9 cellular contexts compared by ENCODE assay signal in genomic region chr12:65825323-65825572, GRCh38. TPM values are rescaled to one million over a fixed set of nuclear protein-coding genes. Genes with fewer than 3 reads are reported as not detected.
DNase-seq lines count a peak whose midpoint lies in the region; ATAC-seq and TF ChIP-seq lines count a peak whose summit lies in the region.
"Had no signal": no experiment of that assay in that cellular context is flagged by ENCODE, and none has a peak within 500 bp of the region (broad histone marks: within the 10 kb centered on the region; RNA-seq: fewer than 3 reads in every experiment).

No MANE protein-coding gene starts in this region.

- ATAC-seq in natural killer cell (peak in 2 of 3 donors; percentile 32 to 44), GM21528 (IDR thresholded peaks at IDR 0.05; ENCODE audit: low FRiP score, unreplicated experiment) (no peak)

- peak overlapping the region in 1 of 2 donors; percentile 65 for H3K27ac Mint-ChIP-seq in natural killer cell

- no peaks in the 10 kb centered on the region for H3K36me3 Mint-ChIP-seq in natural killer cell

- DNase-seq in MG63 (no peak), epithelial cell of prostate (ENCODE audit: low read depth, low spot score) (no peak), natural killer cell (no peak), ureter (ENCODE audit: low spot score) (no peak), COLO829 (ENCODE audit: low spot score) (no peak), anterior cingulate cortex (lab: John Stamatoyannopoulos, UW) (no peak)
- DNase-seq: DND-41 had no signal

- intact Hi-C loops in natural killer cell (cut with micrococcal nuclease), result loop anchor here (2.0 to 10.0 kb wide), 2 partner anchors 100 to 158 kb away; no protein-coding TSS in a partner anchor

- H3K36me3 ChIP-seq in MG63, result no peaks in the 10 kb centered on the region

- H3K27me3 Mint-ChIP-seq in natural killer cell (ENCODE audit: low read depth in 2 of 2), result peaks cover 55 to 63% of the 10 kb centered on the region in 2 donors

- peak overlapping the region; percentile 63 for H3K4me3 ChIP-seq in MG63

- H3K9me3 Mint-ChIP-seq in natural killer cell, result no peaks in the 10 kb centered on the region

- no peaks in the 10 kb centered on the region for H3K9me3 ChIP-seq in MG63

- H3K27ac ChIP-seq in 22Rv1 (peak overlapping the region; percentile 93), epithelial cell of prostate (peak overlapping the region; percentile 99)

- H3K4me1 Mint-ChIP-seq in natural killer cell, result peaks cover 22 to 35% of the 10 kb centered on the region in 2 donors

- no peaks in the 10 kb centered on the region for H3K27me3 ChIP-seq in MG63

- TF ChIP-seq CTCF in 22Rv1 (IDR thresholded peaks at IDR 0.05) (no peak), natural killer cell (IDR thresholded peaks at IDR 0.05) (no peak)

- H3K4me3 Mint-ChIP-seq in natural killer cell, result peak overlapping the region; percentile 90

RNA-seq across cellular contexts. Expression of gene HMGA2, which starts 1.0 kb away (rescaled TPM):
- total RNA-seq in MG63 (2014; rRNA removed; shearing (Covaris generic); ENCODE audit: low replicate concordance), result 0.79 and 1.1 TPM in 2 replicates
- under 1 TPM; 0.18 to 0.38 (median 0.35) TPM for total RNA-seq in natural killer cell
- not detected for total RNA-seq in ureter
